Comparison of ENCODE assay signal across 8 cellular contexts in genomic region chr2:44171018-44171417, GRCh38. TPM values are rescaled to one million over a fixed set of nuclear protein-coding genes. Genes with fewer than 3 reads are reported as not detected.
DNase-seq lines count a peak whose midpoint lies in the region; ATAC-seq and TF ChIP-seq lines count a peak whose summit lies in the region.

No MANE protein-coding gene starts in this region.

- peak in 1 of 2 donors; percentile 8 for ATAC-seq in gastrocnemius medialis

- peak overlapping the region; percentile 91 to 96 for H3K4me3 Mint-ChIP-seq in H9

- H3K79me1 ChIP-seq in H9 (ENCODE audit: insufficient read depth, low read depth, low read length, poor library complexity, severe bottlenecking), result no peaks in the 10 kb centered on the region

- H3K27ac Mint-ChIP-seq in H9, result peak overlapping the region in 2 of 3 experiments; percentile 50 to 52; a peak in 3 of 7 replicates

- H3K27ac ChIP-seq in H9 (ENCODE audit: insufficient read length, low read depth, low read length) (no peak overlapping the region), gastrocnemius medialis (peak overlapping the region; percentile 92 to 99 (median 99))

- in situ Hi-C loops in gastrocnemius medialis (cut with MboI; ENCODE audit: low sequenced_read_pairs in 4 of 4) (loop anchor here in 1 of 4 donors (5.0 kb wide), 1 partner anchor 84 kb away; no protein-coding TSS in a partner anchor), GM13977 (cut with MboI; ENCODE audit: low pct_unique_long_range_greater_than_20kb, low sequenced_read_pairs, unreplicated experiment) (no loop called here)

- intact Hi-C loops in gastrocnemius medialis (cut with DNase I; ENCODE audit: low total_unique reads), result loop anchor here (5.0 kb wide), 1 partner anchor 66 kb away; no protein-coding TSS in a partner anchor

- peak overlapping the region; percentile 65 for H3K9ac ChIP-seq in H9 (ENCODE audit: extremely low read depth, insufficient read length, low read length)

- H2AFZ ChIP-seq in H9 (ENCODE audit: low read length), result no peak overlapping the region

- no peak overlapping the region for H3K14ac ChIP-seq in H9 (ENCODE audit: insufficient read depth, low read length)

- no CpG with 5 or more reads among the region's 2 CpGs for WGBS in H9 (ENCODE audit: extremely low coverage, insufficient read length, low lambda C conversion rate)

- peak overlapping the region; percentile 70 to 90 (median 82) for H3K4me3 ChIP-seq in gastrocnemius medialis

- H2AK5ac ChIP-seq in H9 (ENCODE audit: insufficient read length, low read length), result no peak overlapping the region

- peaks cover 60% of the 10 kb centered on the region for H3K79me2 ChIP-seq in H9 (ENCODE audit: insufficient read depth, low read length)

- no peaks in the 10 kb centered on the region for H3K27me3 ChIP-seq in H9 (ENCODE audit: insufficient read depth, low read length)
- H3K27me3 ChIP-seq in gastrocnemius medialis, result no peaks in the 10 kb centered on the region

- H2BK12ac ChIP-seq in H9 (ENCODE audit: insufficient read length, low read depth, low read length), result no peak overlapping the region

- H3K56ac ChIP-seq in H9 (ENCODE audit: insufficient read length, low read depth, low read length), result no peak overlapping the region

- TF ChIP-seq CTCF in H9 (conservative IDR thresholded peaks at IDR 0.05) (no peak), gastrocnemius medialis (IDR thresholded peaks at IDR 0.05 in 4 of 5, conservative IDR thresholded peaks at IDR 0.05 in 1 of 5) (no peak), GM13977 (IDR thresholded peaks at IDR 0.05; ENCODE audit: extremely low read depth, insufficient read depth, missing control alignments) (no peak)

- H4K20me1 ChIP-seq in H9 (ENCODE audit: control insufficient read depth, insufficient read depth, insufficient read length), result no peaks in the 10 kb centered on the region

- H3K36me3 Mint-ChIP-seq in H9 (ENCODE audit: insufficient read depth in 1 of 3, low read depth in 3 of 3), result peaks cover 25 to 47% (median 37%) of the 10 kb centered on the region in 3 experiments

- H3K4me1 Mint-ChIP-seq in H9, result peaks cover 45 to 54% of the 10 kb centered on the region in 2 experiments

- H2BK5ac ChIP-seq in H9 (ENCODE audit: insufficient read length, low read length), result no peak overlapping the region

- no peak overlapping the region for H4K5ac ChIP-seq in H9 (ENCODE audit: insufficient read length, low read depth, low read length)

- H4K8ac ChIP-seq in H9 (replicated peaks; ENCODE audit: insufficient read length, low read depth, low read length), result no peak overlapping the region

- peaks cover 3% of the 10 kb centered on the region; the same call in 1 of the 2 replicates for H3K4me1 ChIP-seq in H9 (ENCODE audit: insufficient read depth, low read length)
- H3K4me1 ChIP-seq in gastrocnemius medialis, result peaks cover 39 to 46% of the 10 kb centered on the region in 2 donors

- DNase-seq in H9 (no peak), SW480 (ENCODE audit: low spot score) (peak; percentile 17), fibroblast of the conjunctiva (ENCODE audit: low read depth) (peak; percentile 9), gastrocnemius medialis (no peak), nucleus accumbens (lab: John Stamatoyannopoulos, UW) (no peak), GM13977 (ENCODE audit: low spot score) (no peak), HK-2 (ENCODE audit: unreplicated experiment) (no peak), amniotic stem cell (lab: John Stamatoyannopoulos, UW) (no peak)

- H2BK15ac ChIP-seq in H9 (ENCODE audit: low read depth, low read length), result no peak overlapping the region

- no peak for TF ChIP-seq POLR2A in gastrocnemius medialis (IDR thresholded peaks at IDR 0.05)

- H3K36me3 ChIP-seq in gastrocnemius medialis, result no peaks in the 10 kb centered on the region

- no peak overlapping the region for H2BK20ac ChIP-seq in H9 (ENCODE audit: low read depth, low read length, poor library complexity, severe bottlenecking)

- H3T11ph ChIP-seq in H9 (ENCODE audit: low read length), result no peak overlapping the region

- no peak overlapping the region for H4K91ac ChIP-seq in H9 (ENCODE audit: insufficient read length, low read depth, low read length)

- H3K23ac ChIP-seq in H9 (ENCODE audit: insufficient read length, low read depth, low read length), result no peak overlapping the region

- no peak overlapping the region for H3K18ac ChIP-seq in H9 (ENCODE audit: insufficient read length, low read depth, low read length)

- no peaks in the 10 kb centered on the region for H3K27me3 Mint-ChIP-seq in H9 (ENCODE audit: low read depth)

- no peak overlapping the region for H2BK120ac ChIP-seq in H9 (ENCODE audit: low read depth, low read length, poor library complexity, severe bottlenecking)

- H3K9me3 ChIP-seq in H9 (ENCODE audit: control insufficient read depth, low read depth, low read length), result no peaks in the 10 kb centered on the region
- H3K9me3 ChIP-seq in gastrocnemius medialis, result no peaks in the 10 kb centered on the region

- peaks cover 3 to 14% of the 10 kb centered on the region in 2 experiments for H3K9me3 Mint-ChIP-seq in H9

- peaks cover 4% of the 10 kb centered on the region for H3K23me2 ChIP-seq in H9 (ENCODE audit: insufficient read length, low read depth, low read length, poor library complexity, severe bottlenecking)

- peak overlapping the region; percentile 97 for H3K4me2 ChIP-seq in H9 (ENCODE audit: insufficient read depth, insufficient read length, low read length)

- H3K4ac ChIP-seq in H9 (ENCODE audit: low read depth, low read length), result no peak overlapping the region

RNA-seq across cellular contexts. Expression of gene PPM1B, which starts 2.3 kb away (rescaled TPM):
- total RNA-seq in H9 (2021), result 148 and 156 TPM in 2 replicates
- total RNA-seq in gastrocnemius medialis, result 100 to 1,000 TPM in 2 of 4 donors, 10 to 100 TPM in 2; 73.5 to 124 (median 101) TPM

Comparison
In these comparisons a context has a peak if more than half of its experiments do, and no peak if none do; other contexts are left out.
1. DNase-seq: peak in SW480 (single experiment) and fibroblast of the conjunctiva (single experiment); none in H9 (single experiment), gastrocnemius medialis (0 of 2), nucleus accumbens (0 of 56), GM13977 (single experiment), HK-2 (single experiment) and amniotic stem cell (single experiment).